ENCODE assay signal across 9 cellular contexts in the genomic region with DNA sequence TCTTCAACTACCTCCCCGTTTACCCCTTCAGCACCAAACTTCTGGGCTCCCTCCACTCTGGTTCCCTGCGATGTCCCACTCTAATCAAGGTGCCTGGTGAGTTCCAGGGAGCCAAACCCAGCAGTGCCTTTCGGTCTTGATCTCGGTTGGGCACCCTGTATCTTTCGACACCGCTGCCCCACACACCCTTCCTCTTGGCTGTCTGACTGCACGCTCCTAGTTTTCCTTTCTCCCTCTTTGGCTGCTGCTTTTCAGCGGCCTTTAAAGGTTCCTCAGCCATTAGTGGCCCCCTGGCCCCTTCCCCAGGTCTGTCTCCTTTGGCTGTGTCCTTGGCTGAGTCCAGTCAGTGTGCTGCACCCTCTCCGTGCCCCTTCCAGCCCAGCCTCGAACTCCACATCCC. TPM values are rescaled to one million over a fixed set of nuclear protein-coding genes. Genes with fewer than 3 reads are reported as not detected.
DNase-seq lines count a peak whose midpoint lies in the region; ATAC-seq and TF ChIP-seq lines count a peak whose summit lies in the region.
"Had no signal": no experiment of that assay in that cellular context is flagged by ENCODE, and none has a peak within 500 bp of the region (broad histone marks: within the 10 kb centered on the region; RNA-seq: fewer than 3 reads in every experiment).

No MANE protein-coding gene starts in this region.

- no peak overlapping the region for H2BK15ac ChIP-seq in mesendoderm (replicated peaks; ENCODE audit: low read depth)

- no peak overlapping the region for H3K18ac ChIP-seq in mesendoderm (ENCODE audit: low read length)

- in situ Hi-C loops in mammary epithelial cell (cut with MboI; ENCODE audit: low sequenced_read_pairs in 2 of 2) (no loop called here), transverse colon (cut with MboI; ENCODE audit: low pct_ligation_motif_present in 1 of 4, low pct_unique_long_range_greater_than_20kb in 1 of 4, low sequenced_read_pairs in 3 of 4) (no loop called here)

- H4K20me1 ChIP-seq in mammary epithelial cell (ENCODE audit: insufficient read depth, low read length): no peaks in the 10 kb centered on the region

- BruUV-seq in mammary epithelial cell (replicated peaks; lab: Mats Ljungman, UMichigan): no TSS peak

- H3K4me3 ChIP-seq in mammary epithelial cell (replicated peaks in 1 of 3; ENCODE audit: insufficient read depth in 1 of 3, low read depth in 2 of 3, low read length in 3 of 3): no peak overlapping the region
- no peak overlapping the region for H3K4me3 ChIP-seq in mesendoderm (ENCODE audit: low read length)
- peak overlapping the region in 3 of 4 donors; percentile 66 to 89 (median 84) for H3K4me3 ChIP-seq in transverse colon

- intact Hi-C loops in mammary epithelial cell (cut with micrococcal nuclease): no loop called here
- intact Hi-C loops in transverse colon (cut with DNase I; ENCODE audit: low total_unique reads): no loop called here

- no peak for ATAC-seq in activated T-cell treated with anti-CD3 and anti-CD28 coated beads, Interleukin-2, amount 50 U/mL, for 72 hours (replicated peaks in 1 of 2)

- H3K36me3 Mint-ChIP-seq in activated T-cell treated with anti-CD3 and anti-CD28 coated beads, Interleukin-2, amount 50 U/mL, for 72 hours (ENCODE audit: insufficient read depth in 2 of 2): peaks cover 9 to 23% of the 10 kb centered on the region in 2 donors

- H3K4me1 Mint-ChIP-seq in activated T-cell treated with anti-CD3 and anti-CD28 coated beads, Interleukin-2, amount 50 U/mL, for 72 hours (ENCODE audit: low read depth): peaks cover 39% of the 10 kb centered on the region

- TF ChIP-seq POLR2A in transverse colon (IDR thresholded peaks at IDR 0.05): no peak

- TF ChIP-seq CTCF in mammary epithelial cell (conservative IDR thresholded peaks at IDR 0.05 in 1 of 2, IDR thresholded peaks at IDR 0.05 in 1 of 2; ENCODE audit: extremely low read depth in 1 of 2, insufficient read depth in 1 of 2, low read depth in 1 of 2, low read length in 2 of 2) (no peak), transverse colon (IDR thresholded peaks at IDR 0.05) (no peak)

- no peaks in the 10 kb centered on the region for H3K9me3 Mint-ChIP-seq in activated T-cell treated with anti-CD3 and anti-CD28 coated beads, Interleukin-2, amount 50 U/mL, for 72 hours

- no peak overlapping the region for H4K8ac ChIP-seq in mesendoderm (ENCODE audit: low read depth, low read length)

- H3K27ac ChIP-seq in mammary epithelial cell (ENCODE audit: insufficient read depth, low read depth, low read length): no peak overlapping the region
- H3K27ac ChIP-seq in mesendoderm (ENCODE audit: low read depth, low read length): no peak overlapping the region
- H3K27ac ChIP-seq in transverse colon: peak overlapping the region; percentile 97 to 99 (median 98)

- H3K79me2 ChIP-seq in mammary epithelial cell (ENCODE audit: insufficient read depth, low read length) (no peaks in the 10 kb centered on the region), mesendoderm (ENCODE audit: control insufficient read depth, insufficient read depth, low read length) (no peaks in the 10 kb centered on the region)

- WGBS in mammary epithelial cell (ENCODE audit: low coverage, missing lambda C conversion rate): 67% methylated on average over 10 of the region's 10 CpGs
- no CpG with 5 or more reads among the region's 10 CpGs for WGBS in mesendoderm (ENCODE audit: extremely low coverage, insufficient coverage, low lambda C conversion rate)
- 64 to 66% methylated on average over 10 of the region's 10 CpGs for WGBS in transverse colon (ENCODE audit: low coverage in 1 of 2), 2 donors

- H3K56ac ChIP-seq in mesendoderm (ENCODE audit: low read length): peak overlapping the region; percentile 65

- no peak overlapping the region for H2AFZ ChIP-seq in mammary epithelial cell (ENCODE audit: low read depth, low read length)

- no peak overlapping the region for H3K9ac ChIP-seq in mammary epithelial cell (ENCODE audit: insufficient read depth, low read length)
- peak overlapping the region; percentile 39 for H3K9ac ChIP-seq in mesendoderm (ENCODE audit: low read length)

- no peak overlapping the region for H4K5ac ChIP-seq in mesendoderm (ENCODE audit: low read length)

- H3K9me3 ChIP-seq in mammary epithelial cell (replicated peaks; ENCODE audit: insufficient read depth, low read length): no peaks in the 10 kb centered on the region
- no peaks in the 10 kb centered on the region for H3K9me3 ChIP-seq in transverse colon

- TF ChIP-seq EP300 in transverse colon (IDR thresholded peaks at IDR 0.05; ENCODE audit: low read depth): no peak

- no peaks in the 10 kb centered on the region for H3K79me1 ChIP-seq in mesendoderm (ENCODE audit: low read length)

- H3K4me2 ChIP-seq in mammary epithelial cell (ENCODE audit: insufficient read depth, low read depth, low read length) (peak overlapping the region; percentile 91), mesendoderm (ENCODE audit: low read length) (no peak overlapping the region)

- H3K27me3 ChIP-seq in mammary epithelial cell (ENCODE audit: insufficient read depth, low read length) (no peaks in the 10 kb centered on the region), mesendoderm (ENCODE audit: insufficient read depth, low read length, poor library complexity) (no peaks in the 10 kb centered on the region), transverse colon (no peaks in the 10 kb centered on the region)

- H3K36me3 ChIP-seq in mammary epithelial cell (ENCODE audit: insufficient read depth, low read length) (peaks cover 3% of the 10 kb centered on the region), mesendoderm (ENCODE audit: control insufficient read depth, insufficient read depth, low read length) (no peaks in the 10 kb centered on the region), transverse colon (peaks cover 0 to 11% (median 5%) of the 10 kb centered on the region in 4 donors)

- no peak overlapping the region for H2BK5ac ChIP-seq in mesendoderm (ENCODE audit: low read length)

- CTCF ChIA-PET in mammary epithelial cell (lab: Charles Lee; ENCODE audit: low non-redundant PET): no interaction called here

- no peak overlapping the region for H3K23ac ChIP-seq in mesendoderm (ENCODE audit: low read length)

- no peak for DNase-seq in activated T-cell treated with anti-CD3 and anti-CD28 coated beads, Interleukin-2, amount 50 U/mL, for 72 hours
- no peak for DNase-seq in activated T-cell treated with anti-CD3 and anti-CD28 coated beads, Interleukin-2, amount 50 U/mL, for 1 hour
- DNase-seq in mammary epithelial cell (no peak), mesendoderm (no peak), transverse colon (no peak), NCI-H2171 treated with DMSO at 0.1 percent for 48 hours (lab: John Stamatoyannopoulos, UW) (no peak), HPDE6-E6E7 (ENCODE audit: extremely low spot score) (no peak)
- DNase-seq in activated effector memory CD4-positive, alpha-beta T cell treated with anti-CD3 and anti-CD28 coated beads, Interleukin-2, amount 50 U/mL, for 16 hours: no peak
- DNase-seq: stimulated activated CD8-positive, alpha-beta memory T cell treated with anti-CD3 and anti-CD28 coated beads, Interleukin-4, amount 100 ng/mL, for 48 hours had no signal

- H3K4me1 ChIP-seq in mammary epithelial cell (ENCODE audit: insufficient read depth, low read length) (peaks cover 9% of the 10 kb centered on the region), mesendoderm (ENCODE audit: control insufficient read depth, low read depth, low read length) (no peaks in the 10 kb centered on the region), transverse colon (peaks cover 5 to 26% (median 18%) of the 10 kb centered on the region in 4 donors)

- dilution Hi-C loops in mammary epithelial cell (cut with HindIII; ENCODE audit: low sequenced_read_pairs): no loop called here

- no peak overlapping the region for H2BK120ac ChIP-seq in mesendoderm (ENCODE audit: low read depth, low read length)

- peak overlapping the region; percentile 23 to 92 for H3K4me3 Mint-ChIP-seq in activated T-cell treated with anti-CD3 and anti-CD28 coated beads, Interleukin-2, amount 50 U/mL, for 72 hours

- H2AK5ac ChIP-seq in mesendoderm (ENCODE audit: low read length): no peak overlapping the region

- no peaks in the 10 kb centered on the region for H3K27me3 Mint-ChIP-seq in activated T-cell treated with anti-CD3 and anti-CD28 coated beads, Interleukin-2, amount 50 U/mL, for 72 hours (ENCODE audit: low read depth)

- H3K27ac Mint-ChIP-seq in activated T-cell treated with anti-CD3 and anti-CD28 coated beads, Interleukin-2, amount 50 U/mL, for 72 hours: peak overlapping the region; percentile 20

- H3K4ac ChIP-seq in mesendoderm (ENCODE audit: low read depth, low read length): no peak overlapping the region

RNA-seq across cellular contexts. Expression of gene TTLL3, which starts 0.8 kb away (rescaled TPM):
- total RNA-seq in activated T-cell treated with anti-CD3 and anti-CD28 coated beads, Interleukin-2, amount 50 U/mL, for 72 hours: 10 to 100 TPM; 63.6 to 75.5 TPM
- total RNA-seq in mammary epithelial cell (10 to 100 TPM; 15.8 to 33.3 TPM), transverse colon (100 to 1,000 TPM in 2 of 4 donors, 10 to 100 TPM in 2; 47.4 to 352 (median 154) TPM)
- polyA plus RNA-seq in mammary epithelial cell: 6.9 TPM
- 1.2 TPM for polyA minus RNA-seq in mammary epithelial cell
- polyA plus RNA-seq in mesendoderm (2013, experiment 1 of 2): 1.3 TPM
- 1.2 TPM for polyA plus RNA-seq in mesendoderm (2013, experiment 2 of 2)

RNA-seq across cellular contexts. Expression of gene ARPC4, which starts 18.0 kb away (rescaled TPM):
- 100 to 1,000 TPM; 168 to 176 TPM for total RNA-seq in activated T-cell treated with anti-CD3 and anti-CD28 coated beads, Interleukin-2, amount 50 U/mL, for 72 hours
- 100 to 1,000 TPM; 135 to 202 TPM for total RNA-seq in mammary epithelial cell
- 267 TPM for polyA plus RNA-seq in mammary epithelial cell
- polyA minus RNA-seq in mammary epithelial cell: 174 TPM
- polyA plus RNA-seq in mesendoderm (2013, experiment 1 of 2): 93.1 TPM
- polyA plus RNA-seq in mesendoderm (2013, experiment 2 of 2): 95.1 TPM
- total RNA-seq in transverse colon: 100 to 1,000 TPM; 104 to 189 (median 143) TPM

RNA-seq across cellular contexts. Expression of gene TADA3, which starts 18.6 kb away (rescaled TPM):
- total RNA-seq in activated T-cell treated with anti-CD3 and anti-CD28 coated beads, Interleukin-2, amount 50 U/mL, for 72 hours: 100 to 1,000 TPM; 105 to 112 TPM
- total RNA-seq in mammary epithelial cell (10 to 100 TPM; 57.5 to 75.5 TPM), transverse colon (100 to 1,000 TPM in 2 of 4 donors, 10 to 100 TPM in 2; 53.7 to 504 (median 92.0) TPM)
- polyA plus RNA-seq in mammary epithelial cell: 47.0 TPM
- polyA minus RNA-seq in mammary epithelial cell: 54.3 TPM
- polyA plus RNA-seq in mesendoderm (2013, experiment 1 of 2): 38.4 TPM
- 38.3 TPM for polyA plus RNA-seq in mesendoderm (2013, experiment 2 of 2)

RNA-seq across cellular contexts. Expression of gene RPUSD3, which starts 33.0 kb away (rescaled TPM):
- 10 to 100 TPM; 40.1 to 53.7 TPM for total RNA-seq in activated T-cell treated with anti-CD3 and anti-CD28 coated beads, Interleukin-2, amount 50 U/mL, for 72 hours
- total RNA-seq in mammary epithelial cell (10 to 100 TPM; 35.0 to 40.8 TPM), transverse colon (10 to 100 TPM; 34.1 to 78.0 (median 43.9) TPM)
- 57.7 TPM for polyA plus RNA-seq in mammary epithelial cell
- polyA minus RNA-seq in mammary epithelial cell: 27.1 TPM
- 52.4 TPM for polyA plus RNA-seq in mesendoderm (2013, experiment 1 of 2)
- polyA plus RNA-seq in mesendoderm (2013, experiment 2 of 2): 54.4 TPM

RNA-seq across cellular contexts. Expression of gene CAMK1, which starts 41.1 kb away (rescaled TPM):
- 10 to 100 TPM; 38.6 to 47.4 TPM for total RNA-seq in activated T-cell treated with anti-CD3 and anti-CD28 coated beads, Interleukin-2, amount 50 U/mL, for 72 hours
- total RNA-seq in mammary epithelial cell (1 to 10 TPM in 1 of 2 donors, under 1 TPM in 1; 0.50 to 2.3 TPM), transverse colon (10 to 100 TPM in 3 of 4 donors, 1 to 10 TPM in 1; 5.6 to 45.0 (median 15.6) TPM)
- polyA plus RNA-seq in mammary epithelial cell: 2.4 TPM
- polyA minus RNA-seq in mammary epithelial cell: not detected
- polyA plus RNA-seq in mesendoderm (2013, experiment 1 of 2): 4.1 TPM
- 3.7 TPM for polyA plus RNA-seq in mesendoderm (2013, experiment 2 of 2)

Comparison
In these comparisons a context has a peak if more than half of its experiments do, and no peak if none do; other contexts are left out.
1. H3K27ac ChIP-seq: peak in transverse colon (4 of 4); none in mammary epithelial cell (single experiment) and mesendoderm (single experiment).
2. H3K4me3 ChIP-seq: peak in transverse colon (3 of 4); none in mammary epithelial cell (0 of 3) and mesendoderm (single experiment).